Comparison of ENCODE assay signal across 13 cellular contexts in genomic region chr1:118986291-118986838, GRCh38. TPM values are rescaled to one million over a fixed set of nuclear protein-coding genes. Genes with fewer than 3 reads are reported as not detected.
DNase-seq lines count a peak whose midpoint lies in the region; ATAC-seq lines count a peak whose summit lies in the region.
"Had no signal": no experiment of that assay in that cellular context is flagged by ENCODE, and none has a peak within 500 bp of the region (broad histone marks: within the 10 kb centered on the region; RNA-seq: fewer than 3 reads in every experiment).

No MANE protein-coding gene starts in this region.

- CTCF ChIA-PET in activated CD4-positive, alpha-beta memory T cell treated with anti-CD3 and anti-CD28 coated beads for 36 hours (lab: Charles Lee): no interaction called here
- CTCF ChIA-PET in activated CD4-positive, alpha-beta memory T cell treated with anti-CD3 and anti-CD28 coated beads, Interleukin-2, amount 10 ng/mL, durations not matched to agents 7 days and 5 days (lab: Charles Lee): no interaction called here

- H3K27ac ChIP-seq in skeletal muscle tissue (ENCODE audit: low read depth, low read length): peak overlapping the region; percentile 96
- no peak overlapping the region for H3K27ac ChIP-seq in caudate nucleus (ENCODE audit: low read depth, low read length)
- H3K27ac ChIP-seq: left lung had no signal

- peaks cover 3% of the 10 kb centered on the region for H3K9me3 Mint-ChIP-seq in activated CD4-positive, alpha-beta memory T cell treated with anti-CD3 and anti-CD28 coated beads for 36 hours
- peaks cover 3% of the 10 kb centered on the region for H3K9me3 Mint-ChIP-seq in activated CD4-positive, alpha-beta memory T cell treated with anti-CD3 and anti-CD28 coated beads, Interleukin-2, amount 10 ng/mL, durations not matched to agents 7 days and 5 days
- H3K9me3 Mint-ChIP-seq: activated naive CD4-positive, alpha-beta T cell treated with anti-CD3 and anti-CD28 coated beads, Interleukin-2, amount 50 U/mL, for 24 hours had no signal

- DNase-seq in activated CD4-positive, alpha-beta memory T cell treated with anti-CD3 and anti-CD28 coated beads for 36 hours: no peak
- no peak for DNase-seq in activated CD4-positive, alpha-beta memory T cell treated with anti-CD3 and anti-CD28 coated beads, Interleukin-2, amount 10 ng/mL, durations not matched to agents 7 days and 5 days
- no peak for DNase-seq in T-helper 17 cell
- peak; percentile 34 for DNase-seq in left ventricle myocardium superior
- DNase-seq in kidney glomerular epithelial cell (lab: John Stamatoyannopoulos, UW): no peak
- no peak for DNase-seq in stimulated activated naive CD4-positive, alpha-beta T cell treated with Interleukin-2 at 50 U/mL for 16 hours (lab: John Stamatoyannopoulos, UW)
- no peak for DNase-seq in caudate nucleus (lab: John Stamatoyannopoulos, UW)
- DNase-seq: left lung; NCI-H146; stimulated activated CD4-positive, alpha-beta T cell treated with anti-CD3 and anti-CD28 coated beads, Interleukin-12 subunit alpha, Interleukin-12 subunit beta, amount 100 ng/mL, for 4 hours had no signal

- intact Hi-C loops in activated CD4-positive, alpha-beta memory T cell treated with anti-CD3 and anti-CD28 coated beads for 36 hours (cut with micrococcal nuclease): no loop called here
- intact Hi-C loops in left ventricle myocardium superior (cut with micrococcal nuclease): no loop called here

- H3K4me1 Mint-ChIP-seq in activated CD4-positive, alpha-beta memory T cell treated with anti-CD3 and anti-CD28 coated beads for 36 hours (ENCODE audit: low read depth): peaks cover 23% of the 10 kb centered on the region
- H3K4me1 Mint-ChIP-seq in activated CD4-positive, alpha-beta memory T cell treated with anti-CD3 and anti-CD28 coated beads, Interleukin-2, amount 10 ng/mL, durations not matched to agents 7 days and 5 days: peaks cover 10% of the 10 kb centered on the region
- peaks cover 2% of the 10 kb centered on the region for H3K4me1 Mint-ChIP-seq in T-helper 17 cell

- ATAC-seq in T-helper 17 cell: no peak
- no peak for ATAC-seq in left ventricle myocardium superior
- ATAC-seq: left lung; stimulated activated memory B cell treated with anti-CD40 and anti-IgM and Interleukin-4, amounts not matched to agents 10 μg/mL and 1 μg/mL and 100 μg/mL, for 72 hours had no signal

- H3K4me3 ChIP-seq in skeletal muscle tissue (ENCODE audit: low read length in 3 of 3): peak overlapping the region; percentile 75 to 95 (median 94)

- peaks cover 85% of the 10 kb centered on the region for H3K27me3 Mint-ChIP-seq in activated CD4-positive, alpha-beta memory T cell treated with anti-CD3 and anti-CD28 coated beads for 36 hours
- H3K27me3 Mint-ChIP-seq in activated CD4-positive, alpha-beta memory T cell treated with anti-CD3 and anti-CD28 coated beads, Interleukin-2, amount 10 ng/mL, durations not matched to agents 7 days and 5 days: peaks cover 91% of the 10 kb centered on the region
- peaks cover 95% of the 10 kb centered on the region for H3K27me3 Mint-ChIP-seq in T-helper 17 cell

- peak overlapping the region; percentile 91 to 99 (median 98) for H3K9ac ChIP-seq in skeletal muscle tissue (ENCODE audit: low read depth in 1 of 3, low read length in 3 of 3)

- POLR2A ChIA-PET in activated CD4-positive, alpha-beta memory T cell treated with anti-CD3 and anti-CD28 coated beads for 36 hours (lab: Charles Lee): no interaction called here
- POLR2A ChIA-PET in activated CD4-positive, alpha-beta memory T cell treated with anti-CD3 and anti-CD28 coated beads, Interleukin-2, amount 10 ng/mL, durations not matched to agents 7 days and 5 days (lab: Charles Lee): no interaction called here

- no peaks in the 10 kb centered on the region for H3K9me3 ChIP-seq in T-helper 17 cell (ENCODE audit: control insufficient read depth, low read length, poor library complexity, severe bottlenecking)
- no peaks in the 10 kb centered on the region for H3K9me3 ChIP-seq in skeletal muscle tissue (ENCODE audit: control insufficient read depth in 3 of 3, low read length in 3 of 3)
- H3K9me3 ChIP-seq: left lung had no signal

- H3K36me3 Mint-ChIP-seq in activated CD4-positive, alpha-beta memory T cell treated with anti-CD3 and anti-CD28 coated beads for 36 hours: peaks cover 31% of the 10 kb centered on the region
- H3K36me3 Mint-ChIP-seq in activated CD4-positive, alpha-beta memory T cell treated with anti-CD3 and anti-CD28 coated beads, Interleukin-2, amount 10 ng/mL, durations not matched to agents 7 days and 5 days (ENCODE audit: low read depth): peaks cover 33% of the 10 kb centered on the region
- peaks cover 6% of the 10 kb centered on the region for H3K36me3 Mint-ChIP-seq in T-helper 17 cell (ENCODE audit: low read depth)

- H3K4me1 ChIP-seq in skeletal muscle tissue (ENCODE audit: control insufficient read depth in 3 of 3, insufficient read depth in 3 of 3, low read length in 3 of 3): peaks cover 17 to 20% (median 18%) of the 10 kb centered on the region in 3 donors

- H3K27ac Mint-ChIP-seq in activated CD4-positive, alpha-beta memory T cell treated with anti-CD3 and anti-CD28 coated beads for 36 hours: no peak overlapping the region
- no peak overlapping the region for H3K27ac Mint-ChIP-seq in activated CD4-positive, alpha-beta memory T cell treated with anti-CD3 and anti-CD28 coated beads, Interleukin-2, amount 10 ng/mL, durations not matched to agents 7 days and 5 days
- peak overlapping the region; percentile 27 for H3K27ac Mint-ChIP-seq in T-helper 17 cell
- H3K27ac Mint-ChIP-seq: stimulated activated memory B cell treated with anti-CD40 and anti-IgM and Interleukin-4, amounts not matched to agents 10 μg/mL and 1 μg/mL and 100 μg/mL, for 72 hours had no signal

- peak overlapping the region; percentile 41 for H3K4me3 Mint-ChIP-seq in activated CD4-positive, alpha-beta memory T cell treated with anti-CD3 and anti-CD28 coated beads for 36 hours
- H3K4me3 Mint-ChIP-seq in activated CD4-positive, alpha-beta memory T cell treated with anti-CD3 and anti-CD28 coated beads, Interleukin-2, amount 10 ng/mL, durations not matched to agents 7 days and 5 days: no peak overlapping the region
- H3K4me3 Mint-ChIP-seq in T-helper 17 cell: no peak overlapping the region

- H3K27me3 ChIP-seq in skeletal muscle tissue (ENCODE audit: control insufficient read depth in 3 of 3, insufficient read depth in 3 of 3, low read length in 3 of 3): peaks cover 0 to 8% (median 0%) of the 10 kb centered on the region in 3 donors

- H3K36me3 ChIP-seq in skeletal muscle tissue (ENCODE audit: control insufficient read depth in 3 of 3, insufficient read depth in 3 of 3, low read length in 3 of 3): peaks cover 0 to 7% (median 3%) of the 10 kb centered on the region in 3 donors
- H3K36me3 ChIP-seq: left lung had no signal

RNA-seq across cellular contexts. Expression of gene TBX15, which starts 1.8 kb away (rescaled TPM):
- not detected for total RNA-seq in activated CD4-positive, alpha-beta memory T cell treated with anti-CD3 and anti-CD28 coated beads for 36 hours
- not detected for total RNA-seq in activated CD4-positive, alpha-beta memory T cell treated with anti-CD3 and anti-CD28 coated beads, Interleukin-2, amount 10 ng/mL, durations not matched to agents 7 days and 5 days
- total RNA-seq in T-helper 17 cell (not detected), left ventricle myocardium superior (0.64 TPM), skeletal muscle tissue (49.6 TPM)

Comparison
In these comparisons a context has a peak if more than half of its experiments do, and no peak if none do; other contexts are left out.
1. RNA of gene TBX15, which starts 1.8 kb away (total RNA-seq): 49.6 TPM in skeletal muscle tissue (single experiment); 0.64 TPM in left ventricle myocardium superior (single experiment), not detected in activated CD4-positive, alpha-beta memory T cell treated with anti-CD3 and anti-CD28 coated beads for 36 hours, not detected in activated CD4-positive, alpha-beta memory T cell treated with anti-CD3 and anti-CD28 coated beads, Interleukin-2, amount 10 ng/mL, durations not matched to agents 7 days and 5 days and not detected in T-helper 17 cell; every median in the first group is over 10 times any median in the second.